ENCODE assay signal across 10 cellular contexts in the genomic region with DNA sequence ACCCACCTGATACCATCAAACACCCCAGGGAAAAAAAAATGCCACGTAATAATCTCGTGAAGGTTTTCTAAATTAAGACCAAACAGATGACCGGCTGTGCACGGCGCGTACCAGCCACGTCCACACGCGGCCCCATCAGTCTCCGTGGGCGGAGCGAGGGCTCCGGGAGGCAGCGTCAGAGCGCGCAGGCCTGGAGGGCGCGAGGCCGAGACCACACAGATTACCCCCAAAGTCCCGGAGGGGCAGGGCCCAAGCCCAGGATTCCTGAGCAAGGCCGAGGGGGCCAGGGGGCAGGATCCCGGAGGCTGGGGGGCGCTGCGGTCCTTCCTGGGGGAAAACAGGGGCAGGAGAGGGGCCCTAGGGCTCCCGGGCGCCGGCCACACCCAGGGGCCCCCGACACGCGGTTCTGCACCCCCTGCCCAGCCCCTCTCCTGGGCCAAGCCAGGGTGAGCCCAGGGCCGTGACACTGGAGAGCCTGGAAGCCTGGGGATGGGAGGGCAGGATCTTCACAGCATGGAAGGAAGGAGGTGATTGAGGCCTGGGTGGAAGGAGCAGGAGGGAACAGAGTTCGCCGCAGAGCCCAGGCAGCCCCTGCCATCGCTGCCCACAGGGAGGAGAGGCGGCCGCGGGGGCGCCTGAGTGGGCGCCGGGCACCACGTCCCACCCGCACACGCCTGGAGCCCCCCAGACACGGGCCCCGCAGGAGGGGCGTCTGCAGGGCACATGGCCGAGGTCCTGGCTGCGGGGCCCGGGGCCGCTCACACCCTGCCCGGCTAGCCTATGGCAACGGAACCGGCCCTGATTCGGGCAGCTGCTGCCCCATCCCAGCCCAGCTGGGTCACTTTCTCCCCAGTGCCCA.
"Had no signal": no experiment of that assay in that cellular context is flagged by ENCODE, and none has a peak within 500 bp of the region (broad histone marks: within the 10 kb centered on the region; RNA-seq: fewer than 3 reads in every experiment).

No MANE protein-coding gene starts in this region.

- H3K4me3 ChIP-seq: breast epithelium, dorsolateral prefrontal cortex, thyroid gland, uterus had no signal

- H3K27ac ChIP-seq: breast epithelium, dorsolateral prefrontal cortex, thyroid gland, uterus had no signal

- H3K4me1 ChIP-seq: breast epithelium, thyroid gland, uterus had no signal

- DNase-seq: activated CD4-positive, alpha-beta T cell treated with anti-CD3 and anti-CD28 coated beads, Interleukin-2, amount 50 U/mL, for 4 hours; activated gamma-delta T cell; activated T-cell treated with anti-CD3 and anti-CD28 coated beads, Interleukin-2, amount 50 U/mL, for 48 hours; amygdala; stimulated activated CD4-positive, alpha-beta T cell treated with anti-CD3 and anti-CD28 coated beads, Interleukin-2, amount 100 ng/mL, for 48 hours; SW 1271; thyroid gland; uterus had no signal

- H3K36me3 ChIP-seq: breast epithelium, thyroid gland, uterus had no signal

- H3K9me3 ChIP-seq: thyroid gland had no signal

- H3K27me3 ChIP-seq: thyroid gland, uterus had no signal
